Comparison of ENCODE assay signal across 39 cellular contexts in the genomic region with DNA sequence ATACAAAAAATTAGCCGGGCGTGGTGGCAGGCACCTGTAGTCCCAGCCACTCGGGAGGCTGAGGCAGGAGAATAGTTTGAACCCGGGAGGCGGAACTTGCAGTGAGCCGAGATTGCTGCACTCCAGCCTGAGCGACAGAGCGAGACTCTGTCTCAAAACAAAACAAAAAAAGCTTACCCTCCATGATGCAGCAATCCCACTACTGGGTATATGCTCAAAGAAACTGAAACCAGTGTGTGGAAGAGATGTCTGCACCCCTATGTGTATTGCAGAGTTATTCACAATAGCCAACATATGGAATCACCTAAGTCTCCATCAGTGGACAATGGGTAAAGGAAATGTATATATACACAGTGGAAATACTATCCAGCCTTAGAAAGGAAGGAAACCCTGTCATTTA. TPM values are rescaled to one million over a fixed set of nuclear protein-coding genes. Genes with fewer than 3 reads are reported as not detected.
"Had no signal": no experiment of that assay in that cellular context is flagged by ENCODE, and none has a peak within 500 bp of the region (broad histone marks: within the 10 kb centered on the region; RNA-seq: fewer than 3 reads in every experiment).

No MANE protein-coding gene starts in this region.

- DNase-seq: Karpas-422, Kasumi-1, MG63, MM.1S, MV-4-11, NCI-H1048, NCI-H1092, NCI-H1092 treated with DMSO at 0.1 percent for 48 hours, NCI-H1105, NCI-H1105 treated with DMSO at 0.1 percent for 48 hours, NCI-H1417, NCI-H1417 treated with DMSO at 0.1 percent for 48 hours, NCI-H1436, NCI-H1436 treated with DMSO at 0.1 percent for 48 hours, NCI-H146, NCI-H1694, NCI-H1694 treated with DMSO at 0.1 percent for 48 hours, NCI-H187, NCI-H187 treated with DMSO at 0.1 percent for 48 hours, NCI-H1930, NCI-H2029, NCI-H2029 treated with DMSO at 0.1 percent for 48 hours, NCI-H2081, NCI-H2081 treated with DMSO at 0.1 percent for 48 hours, NCI-H2107, NCI-H2171, NCI-H2171 treated with DMSO at 0.1 percent for 48 hours, NCI-H2227 treated with DMSO at 0.1 percent for 48 hours, NCI-H226, NCI-H345, NCI-H446, NCI-H446 treated with DMSO at 0.1 percent for 48 hours, NCI-H510A, NCI-H510A treated with DMSO at 0.1 percent for 48 hours, NCI-H524 had no signal

- H3K4me3 ChIP-seq: MG63 had no signal

- H3K9me3 ChIP-seq: MG63 had no signal

- H3K36me3 ChIP-seq: MG63 had no signal

RNA-seq across cellular contexts. Expression of a gene that starts 19.6 kb away (rescaled TPM):
- total RNA-seq: LHCN-M2, M059J, MCF 10A, NCI-H460 had no signal

RNA-seq across cellular contexts. Expression of a gene that starts 31.0 kb away (rescaled TPM):
- total RNA-seq: LHCN-M2, MCF 10A, NCI-H460 had no signal

RNA-seq across cellular contexts. Expression of a gene that starts 56.7 kb away (rescaled TPM):
- total RNA-seq: LHCN-M2, M059J, MCF 10A, NCI-H460 had no signal
